1 cellular context compared by ENCODE assay signal in the genomic region with DNA sequence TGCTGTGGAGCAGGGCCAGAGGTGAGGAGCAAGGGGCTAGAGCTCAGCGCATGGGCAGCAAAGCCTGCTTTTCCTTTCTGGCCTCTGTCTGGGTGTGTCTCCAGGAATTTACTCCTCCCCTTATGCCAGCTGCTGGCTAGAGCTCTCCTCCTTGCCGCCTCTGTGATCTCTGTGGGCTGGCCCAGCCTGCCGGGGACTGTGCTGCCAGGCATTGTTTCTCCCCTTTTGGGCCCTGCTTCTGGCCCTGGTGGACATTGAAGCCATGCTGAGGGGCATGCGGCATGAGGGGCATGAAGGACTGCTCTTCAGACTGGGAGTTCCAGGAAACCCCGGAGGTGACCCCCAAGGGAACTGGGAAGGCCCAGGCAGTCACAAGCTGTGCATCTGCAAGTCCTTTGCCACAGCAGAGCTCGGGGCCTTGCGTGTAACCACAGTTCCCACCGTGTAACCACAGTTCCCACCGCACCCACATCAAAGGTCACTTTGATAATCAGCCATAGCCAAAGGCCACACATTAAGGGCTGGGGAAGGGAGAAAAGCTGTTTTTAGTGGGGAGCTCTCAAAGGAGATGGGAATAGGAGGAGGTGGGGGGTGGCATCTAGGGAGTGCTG.
A peak's percentile ranks its signal among the peaks of the same experiment; 100 is the strongest.
TF ChIP-seq lines count a peak whose summit lies in the region.

No MANE protein-coding gene starts in this region.

TF ChIP-seq in GM12878, 131 proteins besides CTCF, POLR2A, EP300 and RAD21 (continued from another document):
- TF ChIP-seq NKRF (conservative IDR thresholded peaks at IDR 0.05) = no peak
- no peak for TF ChIP-seq NFYA (IDR thresholded peaks at IDR 0.05; ENCODE audit: borderline replicate concordance, low read depth, low read length)
- TF ChIP-seq IKZF1 (conservative IDR thresholded peaks at IDR 0.05) = peak; percentile 69
- TF ChIP-seq ETV6 (conservative IDR thresholded peaks at IDR 0.05 in 1 of 2, IDR thresholded peaks at IDR 0.05 in 1 of 2; ENCODE audit: borderline replicate concordance in 1 of 2, low read depth in 1 of 2) = no peak
- TF ChIP-seq, protein P1, sequence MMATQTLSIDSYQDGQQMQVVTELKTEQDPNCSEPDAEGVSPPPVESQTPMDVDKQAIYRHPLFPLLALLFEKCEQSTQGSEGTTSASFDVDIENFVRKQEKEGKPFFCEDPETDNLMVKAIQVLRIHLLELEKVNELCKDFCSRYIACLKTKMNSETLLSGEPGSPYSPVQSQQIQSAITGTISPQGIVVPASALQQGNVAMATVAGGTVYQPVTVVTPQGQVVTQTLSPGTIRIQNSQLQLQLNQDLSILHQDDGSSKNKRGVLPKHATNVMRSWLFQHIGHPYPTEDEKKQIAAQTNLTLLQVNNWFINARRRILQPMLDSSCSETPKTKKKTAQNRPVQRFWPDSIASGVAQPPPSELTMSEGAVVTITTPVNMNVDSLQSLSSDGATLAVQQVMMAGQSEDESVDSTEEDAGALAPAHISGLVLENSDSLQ (IDR thresholded peaks at IDR 0.05) = no peak
- no peak for TF ChIP-seq RFX5 (IDR thresholded peaks at IDR 0.05; ENCODE audit: low read depth, low read length)
- no peak for TF ChIP-seq CEBPB (IDR thresholded peaks at IDR 0.05; ENCODE audit: borderline replicate concordance in 1 of 2, low read depth in 2 of 2, low read length in 2 of 2)
